23 cellular contexts compared by ENCODE assay signal in the genomic region with DNA sequence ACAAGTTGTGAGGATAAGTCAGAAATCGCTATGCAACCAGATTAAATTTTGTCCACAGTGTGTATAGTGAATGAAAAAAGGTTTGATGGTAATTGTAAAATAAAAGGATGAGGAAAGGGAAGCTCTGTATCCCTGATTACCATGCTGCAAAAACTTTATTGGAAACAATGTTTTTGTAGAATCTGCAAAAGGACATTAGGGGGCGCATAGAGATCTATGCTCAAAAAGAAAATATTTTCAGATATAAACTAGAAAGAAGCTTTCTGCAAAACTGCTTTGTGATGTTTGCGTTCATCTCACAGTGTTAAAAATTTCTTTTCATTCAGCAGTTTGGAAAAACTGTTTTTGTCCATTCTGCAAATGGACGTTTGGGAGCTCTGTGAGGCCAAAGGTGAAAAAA.
DNase-seq lines count a peak whose midpoint lies in the region; ATAC-seq and TF ChIP-seq lines count a peak whose summit lies in the region.
"Had no signal": no experiment of that assay in that cellular context is flagged by ENCODE, and none has a peak within 500 bp of the region (broad histone marks: within the 10 kb centered on the region; RNA-seq: fewer than 3 reads in every experiment).

No MANE protein-coding gene starts in this region.

- in situ Hi-C loops in SK-MEL-5 (cut with HindIII; ENCODE audit: low pct_unique_long_range_greater_than_20kb, low sequenced_read_pairs) = no loop called here

- H3K9ac ChIP-seq in Loucy (ENCODE audit: low read depth, low read length, poor library complexity, severe bottlenecking) = no peak overlapping the region

- no peaks in the 10 kb centered on the region for H3K27me3 ChIP-seq in Loucy (ENCODE audit: insufficient read depth, low read length, poor library complexity, severe bottlenecking)
- H3K27me3 ChIP-seq in effector memory CD4-positive, alpha-beta T cell (replicated peaks; ENCODE audit: control insufficient read depth, insufficient read depth, low read length, poor library complexity, severe bottlenecking) = no peaks in the 10 kb centered on the region

- peak; percentile 1 for DNase-seq in DMS53 (lab: John Stamatoyannopoulos, UW)
- no peak for DNase-seq in DMS53 treated with DMSO at 0.1 percent for 48 hours (lab: John Stamatoyannopoulos, UW; ENCODE audit: unreplicated experiment)
- peak; percentile 9 for DNase-seq in SK-MEL-5 (ENCODE audit: low read depth, low spot score)
- DNase-seq in effector memory CD4-positive, alpha-beta T cell = no peak
- no peak for DNase-seq in effector CD8-positive, alpha-beta T cell (lab: John Stamatoyannopoulos, UW)
- DNase-seq: 8988T; C1 segment of cervical spinal cord; CD8-positive, alpha-beta memory T cell; DND-41; Karpas-422; NCI-H1092 treated with DMSO at 0.1 percent for 48 hours; NCI-H1436 treated with DMSO at 0.1 percent for 48 hours; NCI-H1930; NCI-H345; NCI-H524; NCI-H774; NK-92 treated with Interleukin-12 subunit alpha and Interleukin-12 subunit beta, amount 100 ng/mL, for 24 hours; OCI-M1; SHP77; T-helper 1 cell had no signal

- H2AFZ ChIP-seq in Loucy (ENCODE audit: low read length) = no peak overlapping the region

- no peak overlapping the region for H3K4me3 ChIP-seq in Loucy (ENCODE audit: low read length, poor library complexity, severe bottlenecking)
- H3K4me3 ChIP-seq in effector memory CD4-positive, alpha-beta T cell (ENCODE audit: insufficient read depth, low read depth, low read length, poor library complexity, severe bottlenecking) = no peak overlapping the region
- H3K4me3 ChIP-seq: SK-N-MC had no signal

- H3K9me3 ChIP-seq in Loucy (ENCODE audit: insufficient read depth, low read depth, low read length) = no peaks in the 10 kb centered on the region
- H3K9me3 ChIP-seq in effector memory CD4-positive, alpha-beta T cell (ENCODE audit: control insufficient read depth, low read length) = no peaks in the 10 kb centered on the region

- no peaks in the 10 kb centered on the region for H3K9me2 ChIP-seq in Loucy (replicated peaks; ENCODE audit: low read depth, low read length)

- no peaks in the 10 kb centered on the region for H3K36me3 ChIP-seq in Loucy (ENCODE audit: insufficient read depth, low read length)
- H3K36me3 ChIP-seq in effector memory CD4-positive, alpha-beta T cell (ENCODE audit: control insufficient read depth, insufficient read depth, low read length) = no peaks in the 10 kb centered on the region

- H3K4me1 ChIP-seq in Loucy (ENCODE audit: insufficient read depth, low read length, poor library complexity, severe bottlenecking) = no peaks in the 10 kb centered on the region
- no peaks in the 10 kb centered on the region for H3K4me1 ChIP-seq in effector memory CD4-positive, alpha-beta T cell (ENCODE audit: control insufficient read depth, insufficient read depth, low read length, poor library complexity, severe bottlenecking)

- ATAC-seq in HG03139 (IDR thresholded peaks at IDR 0.05; ENCODE audit: unreplicated experiment) = no peak

- TF ChIP-seq CTCF in Loucy (conservative IDR thresholded peaks at IDR 0.05; ENCODE audit: low read length) = peak; percentile 14; the same call in 1 of the 2 replicates

- no peak overlapping the region for H3K27ac ChIP-seq in effector memory CD4-positive, alpha-beta T cell (ENCODE audit: insufficient read depth, low read length, poor library complexity, severe bottlenecking)
- H3K27ac ChIP-seq: SK-N-MC had no signal

- H4K20me1 ChIP-seq in Loucy (ENCODE audit: insufficient read depth, low read length, poor library complexity, severe bottlenecking) = no peaks in the 10 kb centered on the region

- no peaks in the 10 kb centered on the region for H3F3A ChIP-seq in Loucy (ENCODE audit: low read depth)

- no peaks in the 10 kb centered on the region for H3K79me2 ChIP-seq in Loucy (ENCODE audit: insufficient read depth, low read length)

- H3K4me2 ChIP-seq in Loucy (ENCODE audit: low read depth, low read length, poor library complexity, severe bottlenecking) = no peak overlapping the region

Comparison
In these comparisons a context has a peak if more than half of its experiments do, and no peak if none do; other contexts are left out.
1. DNase-seq: peak in DMS53 (single experiment) and SK-MEL-5 (single experiment); none in DMS53 treated with DMSO at 0.1 percent for 48 hours (single experiment), effector memory CD4-positive, alpha-beta T cell (0 of 3) and effector CD8-positive, alpha-beta T cell (single experiment).